Comparison of ENCODE assay signal across 1 cellular context in the genomic region with DNA sequence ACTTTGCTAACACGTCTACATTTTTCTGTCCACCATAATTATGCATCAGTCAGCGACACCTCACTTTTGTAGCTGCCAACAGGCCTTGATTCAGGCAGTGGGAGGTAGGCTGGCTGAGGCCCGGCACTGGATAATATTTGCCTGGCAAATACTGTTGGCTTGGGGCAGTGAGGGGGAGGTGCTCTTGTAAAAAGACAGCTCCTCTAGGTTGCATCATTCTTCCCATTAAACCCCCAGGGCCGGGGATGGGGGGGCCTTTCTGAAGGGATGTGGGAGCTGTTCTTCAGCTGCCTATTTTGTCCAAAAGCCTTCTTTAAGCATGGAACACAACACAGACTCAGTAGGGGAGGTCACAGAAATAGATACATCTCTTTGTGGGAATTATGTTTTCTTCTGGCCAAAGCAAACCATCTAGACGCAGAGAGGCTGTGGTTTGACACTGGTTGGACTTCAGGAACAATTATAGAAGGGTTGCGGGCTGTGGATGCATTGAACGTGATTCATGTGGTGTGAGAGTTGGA.
TF ChIP-seq lines count a peak whose summit lies in the region.

No MANE protein-coding gene starts in this region.

TF ChIP-seq in HEK293, 187 proteins besides CTCF, POLR2A, EP300 and RAD21 (continued from another document and continues in another):
- TF ChIP-seq, protein P1, sequence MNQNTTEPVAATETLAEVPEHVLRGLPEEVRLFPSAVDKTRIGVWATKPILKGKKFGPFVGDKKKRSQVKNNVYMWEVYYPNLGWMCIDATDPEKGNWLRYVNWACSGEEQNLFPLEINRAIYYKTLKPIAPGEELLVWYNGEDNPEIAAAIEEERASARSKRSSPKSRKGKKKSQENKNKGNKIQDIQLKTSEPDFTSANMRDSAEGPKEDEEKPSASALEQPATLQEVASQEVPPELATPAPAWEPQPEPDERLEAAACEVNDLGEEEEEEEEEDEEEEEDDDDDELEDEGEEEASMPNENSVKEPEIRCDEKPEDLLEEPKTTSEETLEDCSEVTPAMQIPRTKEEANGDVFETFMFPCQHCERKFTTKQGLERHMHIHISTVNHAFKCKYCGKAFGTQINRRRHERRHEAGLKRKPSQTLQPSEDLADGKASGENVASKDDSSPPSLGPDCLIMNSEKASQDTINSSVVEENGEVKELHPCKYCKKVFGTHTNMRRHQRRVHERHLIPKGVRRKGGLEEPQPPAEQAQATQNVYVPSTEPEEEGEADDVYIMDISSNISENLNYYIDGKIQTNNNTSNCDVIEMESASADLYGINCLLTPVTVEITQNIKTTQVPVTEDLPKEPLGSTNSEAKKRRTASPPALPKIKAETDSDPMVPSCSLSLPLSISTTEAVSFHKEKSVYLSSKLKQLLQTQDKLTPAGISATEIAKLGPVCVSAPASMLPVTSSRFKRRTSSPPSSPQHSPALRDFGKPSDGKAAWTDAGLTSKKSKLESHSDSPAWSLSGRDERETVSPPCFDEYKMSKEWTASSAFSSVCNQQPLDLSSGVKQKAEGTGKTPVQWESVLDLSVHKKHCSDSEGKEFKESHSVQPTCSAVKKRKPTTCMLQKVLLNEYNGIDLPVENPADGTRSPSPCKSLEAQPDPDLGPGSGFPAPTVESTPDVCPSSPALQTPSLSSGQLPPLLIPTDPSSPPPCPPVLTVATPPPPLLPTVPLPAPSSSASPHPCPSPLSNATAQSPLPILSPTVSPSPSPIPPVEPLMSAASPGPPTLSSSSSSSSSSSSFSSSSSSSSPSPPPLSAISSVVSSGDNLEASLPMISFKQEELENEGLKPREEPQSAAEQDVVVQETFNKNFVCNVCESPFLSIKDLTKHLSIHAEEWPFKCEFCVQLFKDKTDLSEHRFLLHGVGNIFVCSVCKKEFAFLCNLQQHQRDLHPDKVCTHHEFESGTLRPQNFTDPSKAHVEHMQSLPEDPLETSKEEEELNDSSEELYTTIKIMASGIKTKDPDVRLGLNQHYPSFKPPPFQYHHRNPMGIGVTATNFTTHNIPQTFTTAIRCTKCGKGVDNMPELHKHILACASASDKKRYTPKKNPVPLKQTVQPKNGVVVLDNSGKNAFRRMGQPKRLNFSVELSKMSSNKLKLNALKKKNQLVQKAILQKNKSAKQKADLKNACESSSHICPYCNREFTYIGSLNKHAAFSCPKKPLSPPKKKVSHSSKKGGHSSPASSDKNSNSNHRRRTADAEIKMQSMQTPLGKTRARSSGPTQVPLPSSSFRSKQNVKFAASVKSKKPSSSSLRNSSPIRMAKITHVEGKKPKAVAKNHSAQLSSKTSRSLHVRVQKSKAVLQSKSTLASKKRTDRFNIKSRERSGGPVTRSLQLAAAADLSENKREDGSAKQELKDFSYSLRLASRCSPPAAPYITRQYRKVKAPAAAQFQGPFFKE (tag by site-specific recombination; IDR thresholded peaks at IDR 0.05; ENCODE audit: borderline replicate concordance) = no peak
- no peak for TF ChIP-seq YY1 (tag by site-specific recombination; IDR thresholded peaks at IDR 0.05)
- TF ChIP-seq ZNF626 (tag by site-specific recombination; IDR thresholded peaks at IDR 0.05) = no peak
- no peak for TF ChIP-seq ZNF521 (tag by site-specific recombination; IDR thresholded peaks at IDR 0.05)
- TF ChIP-seq SP2 (tag by site-specific recombination; IDR thresholded peaks at IDR 0.05) = no peak
- TF ChIP-seq KLF8 (tag by site-specific recombination; IDR thresholded peaks at IDR 0.05) = no peak
- TF ChIP-seq, protein P2, sequence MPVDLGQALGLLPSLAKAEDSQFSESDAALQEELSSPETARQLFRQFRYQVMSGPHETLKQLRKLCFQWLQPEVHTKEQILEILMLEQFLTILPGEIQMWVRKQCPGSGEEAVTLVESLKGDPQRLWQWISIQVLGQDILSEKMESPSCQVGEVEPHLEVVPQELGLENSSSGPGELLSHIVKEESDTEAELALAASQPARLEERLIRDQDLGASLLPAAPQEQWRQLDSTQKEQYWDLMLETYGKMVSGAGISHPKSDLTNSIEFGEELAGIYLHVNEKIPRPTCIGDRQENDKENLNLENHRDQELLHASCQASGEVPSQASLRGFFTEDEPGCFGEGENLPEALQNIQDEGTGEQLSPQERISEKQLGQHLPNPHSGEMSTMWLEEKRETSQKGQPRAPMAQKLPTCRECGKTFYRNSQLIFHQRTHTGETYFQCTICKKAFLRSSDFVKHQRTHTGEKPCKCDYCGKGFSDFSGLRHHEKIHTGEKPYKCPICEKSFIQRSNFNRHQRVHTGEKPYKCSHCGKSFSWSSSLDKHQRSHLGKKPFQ (tag by site-specific recombination; IDR thresholded peaks at IDR 0.05) = no peak
- no peak for TF ChIP-seq GFI1B (tag by site-specific recombination; IDR thresholded peaks at IDR 0.05)
- TF ChIP-seq ZNF324 (tag by site-specific recombination; IDR thresholded peaks at IDR 0.05) = no peak
- TF ChIP-seq KLF7 (tag by site-specific recombination; IDR thresholded peaks at IDR 0.05; ENCODE audit: borderline replicate concordance) = no peak
- TF ChIP-seq, protein P3, sequence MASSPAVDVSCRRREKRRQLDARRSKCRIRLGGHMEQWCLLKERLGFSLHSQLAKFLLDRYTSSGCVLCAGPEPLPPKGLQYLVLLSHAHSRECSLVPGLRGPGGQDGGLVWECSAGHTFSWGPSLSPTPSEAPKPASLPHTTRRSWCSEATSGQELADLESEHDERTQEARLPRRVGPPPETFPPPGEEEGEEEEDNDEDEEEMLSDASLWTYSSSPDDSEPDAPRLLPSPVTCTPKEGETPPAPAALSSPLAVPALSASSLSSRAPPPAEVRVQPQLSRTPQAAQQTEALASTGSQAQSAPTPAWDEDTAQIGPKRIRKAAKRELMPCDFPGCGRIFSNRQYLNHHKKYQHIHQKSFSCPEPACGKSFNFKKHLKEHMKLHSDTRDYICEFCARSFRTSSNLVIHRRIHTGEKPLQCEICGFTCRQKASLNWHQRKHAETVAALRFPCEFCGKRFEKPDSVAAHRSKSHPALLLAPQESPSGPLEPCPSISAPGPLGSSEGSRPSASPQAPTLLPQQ (tag by site-specific recombination; IDR thresholded peaks at IDR 0.05) = peak; percentile 33; the same call in 1 of the 2 replicates
- 0 out of 2 replicates have a peak, but pooled peaks have one; percentile 17 for TF ChIP-seq IKZF3 (tag by site-specific recombination; IDR thresholded peaks at IDR 0.05)
- TF ChIP-seq, protein P4, sequence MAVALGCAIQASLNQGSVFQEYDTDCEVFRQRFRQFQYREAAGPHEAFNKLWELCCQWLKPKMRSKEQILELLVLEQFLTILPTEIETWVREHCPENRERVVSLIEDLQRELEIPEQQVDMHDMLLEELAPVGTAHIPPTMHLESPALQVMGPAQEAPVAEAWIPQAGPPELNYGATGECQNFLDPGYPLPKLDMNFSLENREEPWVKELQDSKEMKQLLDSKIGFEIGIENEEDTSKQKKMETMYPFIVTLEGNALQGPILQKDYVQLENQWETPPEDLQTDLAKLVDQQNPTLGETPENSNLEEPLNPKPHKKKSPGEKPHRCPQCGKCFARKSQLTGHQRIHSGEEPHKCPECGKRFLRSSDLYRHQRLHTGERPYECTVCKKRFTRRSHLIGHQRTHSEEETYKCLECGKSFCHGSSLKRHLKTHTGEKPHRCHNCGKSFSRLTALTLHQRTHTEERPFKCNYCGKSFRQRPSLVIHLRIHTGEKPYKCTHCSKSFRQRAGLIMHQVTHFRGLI (tag by site-specific recombination; IDR thresholded peaks at IDR 0.05) = no peak; the same call in 1 of the 2 replicates
- no peak for TF ChIP-seq ZNF473 (tag by site-specific recombination; IDR thresholded peaks at IDR 0.05)
- TF ChIP-seq, protein P5, sequence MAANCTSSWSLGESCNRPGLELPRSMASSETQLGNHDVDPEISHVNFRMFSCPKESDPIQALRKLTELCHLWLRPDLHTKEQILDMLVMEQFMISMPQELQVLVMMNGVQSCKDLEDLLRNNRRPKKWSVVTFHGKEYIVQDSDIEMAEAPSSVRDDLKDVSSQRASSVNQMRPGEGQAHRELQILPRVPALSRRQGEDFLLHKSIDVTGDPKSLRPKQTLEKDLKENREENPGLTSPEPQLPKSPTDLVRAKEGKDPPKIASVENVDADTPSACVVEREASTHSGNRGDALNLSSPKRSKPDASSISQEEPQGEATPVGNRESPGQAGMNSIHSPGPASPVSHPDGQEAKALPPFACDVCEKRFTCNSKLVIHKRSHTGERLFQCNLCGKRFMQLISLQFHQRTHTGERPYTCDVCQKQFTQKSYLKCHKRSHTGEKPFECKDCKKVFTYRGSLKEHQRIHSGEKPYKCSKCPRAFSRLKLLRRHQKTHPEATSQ (tag by site-specific recombination; IDR thresholded peaks at IDR 0.05) = no peak
- no peak for TF ChIP-seq ZBTB21 (tag by site-specific recombination; IDR thresholded peaks at IDR 0.05)
- no peak for TF ChIP-seq ZNF302 (tag by site-specific recombination; IDR thresholded peaks at IDR 0.05; ENCODE audit: low read depth)
- peak; percentile 64 for TF ChIP-seq GLIS1 (tag by site-specific recombination; IDR thresholded peaks at IDR 0.05)
- TF ChIP-seq ZBTB49 (tag by site-specific recombination; IDR thresholded peaks at IDR 0.05; ENCODE audit: low read depth) = no peak
- TF ChIP-seq ZNF707 (tag by site-specific recombination; IDR thresholded peaks at IDR 0.05) = no peak
- no peak for TF ChIP-seq ZEB2 (tag by site-specific recombination; IDR thresholded peaks at IDR 0.05)
- no peak for TF ChIP-seq ZSCAN4 (tag by site-specific recombination; IDR thresholded peaks at IDR 0.05)
- no peak for TF ChIP-seq ZNF629 (tag by site-specific recombination; IDR thresholded peaks at IDR 0.05)
- no peak for TF ChIP-seq ZNF48 (tag by site-specific recombination; IDR thresholded peaks at IDR 0.05)
- TF ChIP-seq, protein P6, sequence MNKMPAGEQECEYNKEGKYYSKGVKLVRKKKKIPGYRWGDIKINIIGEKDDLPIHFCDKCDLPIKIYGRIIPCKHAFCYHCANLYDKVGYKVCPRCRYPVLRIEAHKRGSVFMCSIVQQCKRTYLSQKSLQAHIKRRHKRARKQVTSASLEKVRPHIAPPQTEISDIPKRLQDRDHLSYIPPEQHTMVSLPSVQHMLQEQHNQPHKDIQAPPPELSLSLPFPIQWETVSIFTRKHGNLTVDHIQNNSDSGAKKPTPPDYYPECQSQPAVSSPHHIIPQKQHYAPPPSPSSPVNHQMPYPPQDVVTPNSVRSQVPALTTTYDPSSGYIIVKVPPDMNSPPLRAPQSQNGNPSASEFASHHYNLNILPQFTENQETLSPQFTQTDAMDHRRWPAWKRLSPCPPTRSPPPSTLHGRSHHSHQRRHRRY (tag by site-specific recombination; IDR thresholded peaks at IDR 0.05) = no peak
- TF ChIP-seq ZNF670 (tag by site-specific recombination; IDR thresholded peaks at IDR 0.05; ENCODE audit: low read depth) = no peak
- no peak for TF ChIP-seq ZNF558 (tag by site-specific recombination; IDR thresholded peaks at IDR 0.05)
- no peak for TF ChIP-seq ZNF16 (tag by site-specific recombination; IDR thresholded peaks at IDR 0.05; ENCODE audit: low read depth)
- TF ChIP-seq ZNF518A (tag by site-specific recombination; conservative IDR thresholded peaks at IDR 0.05; ENCODE audit: low read depth) = peak; percentile 33; the same call in 1 of the 2 replicates
- TF ChIP-seq ZNF624 (tag by site-specific recombination; IDR thresholded peaks at IDR 0.05) = no peak
- TF ChIP-seq ZNF169 (tag by site-specific recombination; IDR thresholded peaks at IDR 0.05) = no peak
- no peak for TF ChIP-seq ZNF776 (tag by site-specific recombination; IDR thresholded peaks at IDR 0.05; ENCODE audit: borderline replicate concordance)
